In the genomic region with DNA sequence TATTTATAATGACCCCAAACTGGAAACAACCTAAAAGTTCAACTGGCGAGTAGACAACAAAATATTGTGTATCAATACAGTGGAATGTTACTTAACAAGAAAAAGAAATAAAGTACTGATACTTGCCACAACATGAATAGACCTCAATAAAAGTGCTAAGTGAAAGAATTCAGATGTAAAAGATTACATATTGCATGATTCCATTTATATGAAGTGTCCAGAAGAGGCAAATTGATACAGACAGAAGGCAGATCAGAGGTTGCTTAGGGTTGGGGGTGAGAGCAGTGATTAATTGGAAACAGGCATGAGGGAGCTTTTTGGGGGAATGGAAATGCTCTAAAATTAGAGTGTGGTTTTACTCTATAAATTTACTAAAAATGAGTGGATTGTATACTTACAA, we compare ENCODE assay signal across 28 cellular contexts.
"Had no signal": no experiment of that assay in that cellular context is flagged by ENCODE, and none has a peak within 500 bp of the region (broad histone marks: within the 10 kb centered on the region; RNA-seq: fewer than 3 reads in every experiment).

No MANE protein-coding gene starts in this region.

- ATAC-seq: activated T-cell treated with anti-CD3 and anti-CD28 coated beads, Interleukin-2, amount 50 U/mL, for 72 hours; body of pancreas; T-helper 17 cell had no signal

- H3K4me1 ChIP-seq: ascending aorta, body of pancreas, Peyer's patch had no signal

- H3K9me3 Mint-ChIP-seq: activated B cell treated with CpG ODN at 0.5 μM for 24 hours; activated CD4-positive, alpha-beta memory T cell treated with anti-CD3 and anti-CD28 coated beads, Interleukin-2, amount 10 ng/mL, durations not matched to agents 7 days and 5 days; activated CD4-positive, alpha-beta T cell treated with anti-CD3 and anti-CD28 coated beads, Interleukin-2, amount 10 ng/mL, durations not matched to agents 24 days and 14 days; activated T-cell treated with anti-CD3 and anti-CD28 coated beads, Interleukin-2, amount 50 U/mL, for 72 hours; activated T-helper 2 cell treated with anti-CD3 and anti-CD28 coated beads, Interferon-gamma antibody, Interleukin-2, Interleukin-4, amounts not matched to agents 10 μg/mL and 5 μg/mL and 100 μg/mL, durations not matched to agents 14 hours and 24 hours and 36 hours had no signal

- H3K9ac ChIP-seq: KMS-11 had no signal

- H3K27me3 Mint-ChIP-seq: activated B cell treated with CpG ODN at 0.5 μM for 24 hours had no signal

- DNase-seq: activated B cell treated with CpG ODN at 0.5 μM for 24 hours; activated CD4-positive, alpha-beta memory T cell treated with anti-CD3 and anti-CD28 coated beads, Interleukin-2, amount 10 ng/mL, durations not matched to agents 7 days and 5 days; activated CD4-positive, alpha-beta T cell treated with anti-CD3 and anti-CD28 coated beads for 1 hour; activated CD4-positive, alpha-beta T cell treated with anti-CD3 and anti-CD28 coated beads, Interleukin-2, amount 10 ng/mL, durations not matched to agents 24 days and 14 days; activated gamma-delta T cell treated with Interleukin-2 at 50 U/mL for 16 hours; activated naive CD4-positive, alpha-beta T cell treated with anti-CD3 and anti-CD28 coated beads, Interleukin-2, amount 50 U/mL, for 16 hours; activated T-cell treated with anti-CD3 and anti-CD28 coated beads, Interleukin-2, amount 50 U/mL, for 72 hours; amniotic stem cell; body of pancreas; MG63; MV-4-11; NCI-H1092 treated with DMSO at 0.1 percent for 48 hours; NCI-H1436; NCI-H1694 treated with DMSO at 0.1 percent for 48 hours; NCI-H2029 treated with DMSO at 0.1 percent for 48 hours; NCI-H345; NCI-H510A; NCI-H526 treated with DMSO at 0.1 percent for 48 hours; Peyer's patch; SHP77; T-helper 17 cell; T1000 had no signal

- H3K4me1 Mint-ChIP-seq: T-helper 17 cell had no signal

- H3K4me3 Mint-ChIP-seq: activated B cell treated with CpG ODN at 0.5 μM for 24 hours; activated CD4-positive, alpha-beta memory T cell treated with anti-CD3 and anti-CD28 coated beads, Interleukin-2, amount 10 ng/mL, durations not matched to agents 7 days and 5 days; activated CD4-positive, alpha-beta T cell treated with anti-CD3 and anti-CD28 coated beads, Interleukin-2, amount 10 ng/mL, durations not matched to agents 24 days and 14 days; activated T-cell treated with anti-CD3 and anti-CD28 coated beads, Interleukin-2, amount 50 U/mL, for 72 hours; T-helper 17 cell had no signal

- H3K27ac ChIP-seq: ascending aorta, body of pancreas, cardiac muscle cell, KMS-11, Peyer's patch, RWPE1, SJSA1 had no signal

- H3K4me2 ChIP-seq: KMS-11 had no signal

- H3K4me3 ChIP-seq: ascending aorta, body of pancreas, cardiac muscle cell, MG63, Peyer's patch, SJSA1 had no signal

- H3K27me3 ChIP-seq: ascending aorta, body of pancreas, cardiac muscle cell, MG63, Peyer's patch, SJSA1 had no signal

- H3K36me3 ChIP-seq: ascending aorta, cardiac muscle cell, MG63, Peyer's patch, SJSA1 had no signal

- H3K9me3 ChIP-seq: ascending aorta, body of pancreas, MG63, Peyer's patch, SJSA1 had no signal

- H3K27ac Mint-ChIP-seq: activated B cell treated with CpG ODN at 0.5 μM for 24 hours; activated CD4-positive, alpha-beta memory T cell treated with anti-CD3 and anti-CD28 coated beads, Interleukin-2, amount 10 ng/mL, durations not matched to agents 7 days and 5 days; activated CD4-positive, alpha-beta T cell treated with anti-CD3 and anti-CD28 coated beads, Interleukin-2, amount 10 ng/mL, durations not matched to agents 24 days and 14 days; activated T-cell treated with anti-CD3 and anti-CD28 coated beads, Interleukin-2, amount 50 U/mL, for 72 hours; activated T-helper 2 cell treated with anti-CD3 and anti-CD28 coated beads, Interferon-gamma antibody, Interleukin-2, Interleukin-4, amounts not matched to agents 10 μg/mL and 5 μg/mL and 100 μg/mL, durations not matched to agents 14 hours and 24 hours and 36 hours; T-helper 17 cell had no signal
